Comparison of ENCODE assay signal across 17 cellular contexts in genomic region chr5:145478651-145479050, GRCh38.
"Had no signal": no experiment of that assay in that cellular context is flagged by ENCODE, and none has a peak within 500 bp of the region (broad histone marks: within the 10 kb centered on the region; RNA-seq: fewer than 3 reads in every experiment).

No MANE protein-coding gene starts in this region.

- H3K36me3 ChIP-seq: neural progenitor cell, spleen had no signal

- H3K4me1 ChIP-seq: body of pancreas, spleen had no signal

- H3K27me3 ChIP-seq: body of pancreas, neural progenitor cell, spleen had no signal

- H3K4me2 ChIP-seq: neural progenitor cell had no signal

- H3K4me3 ChIP-seq: body of pancreas, coronary artery, mucosa of descending colon, neural progenitor cell, spleen had no signal

- H3K79me2 ChIP-seq: parathyroid adenoma had no signal

- H3K9ac ChIP-seq: neural progenitor cell, parathyroid adenoma had no signal

- H2AFZ ChIP-seq: parathyroid adenoma had no signal

- H3K27ac ChIP-seq: body of pancreas, coronary artery, neural progenitor cell, parathyroid adenoma, spleen had no signal

- H3K9me3 ChIP-seq: body of pancreas, mucosa of descending colon had no signal

- ATAC-seq: activated CD4-positive, alpha-beta T cell treated with anti-CD3 and anti-CD28 coated beads for 36 hours; activated T-helper 17 cell treated with anti-CD3 and anti-CD28 coated beads, Interleukin-2, amount 50 U/mL, for 72 hours; body of pancreas; mucosa of descending colon; naive thymus-derived CD4-positive, alpha-beta T cell; sciatic nerve; stimulated activated memory B cell treated with anti-CD40 and anti-IgM and Interleukin-4, amounts not matched to agents 10 μg/mL and 1 μg/mL and 100 μg/mL, for 72 hours had no signal

- DNase-seq: activated CD4-positive, alpha-beta memory T cell treated with anti-CD3 and anti-CD28 coated beads for 36 hours; activated CD4-positive, alpha-beta T cell treated with anti-CD3 and anti-CD28 coated beads for 36 hours; activated naive CD4-positive, alpha-beta T cell treated with Interleukin-2 at 50 U/mL for 16 hours; activated naive CD8-positive, alpha-beta T cell treated with anti-CD3 and anti-CD28 coated beads, Interleukin-2, amount 10 ng/mL, durations not matched to agents 7 days and 5 days; activated T-cell treated with anti-CD3 and anti-CD28 coated beads for 4 hours; erythroblast; mucosa of descending colon; naive thymus-derived CD4-positive, alpha-beta T cell; spleen; stimulated activated CD4-positive, alpha-beta T cell treated with anti-CD3 and anti-CD28 coated beads, Interleukin-4, amount 100 ng/mL, for 4 hours had no signal
